ENCODE assay signal across 13 cellular contexts in the genomic region with DNA sequence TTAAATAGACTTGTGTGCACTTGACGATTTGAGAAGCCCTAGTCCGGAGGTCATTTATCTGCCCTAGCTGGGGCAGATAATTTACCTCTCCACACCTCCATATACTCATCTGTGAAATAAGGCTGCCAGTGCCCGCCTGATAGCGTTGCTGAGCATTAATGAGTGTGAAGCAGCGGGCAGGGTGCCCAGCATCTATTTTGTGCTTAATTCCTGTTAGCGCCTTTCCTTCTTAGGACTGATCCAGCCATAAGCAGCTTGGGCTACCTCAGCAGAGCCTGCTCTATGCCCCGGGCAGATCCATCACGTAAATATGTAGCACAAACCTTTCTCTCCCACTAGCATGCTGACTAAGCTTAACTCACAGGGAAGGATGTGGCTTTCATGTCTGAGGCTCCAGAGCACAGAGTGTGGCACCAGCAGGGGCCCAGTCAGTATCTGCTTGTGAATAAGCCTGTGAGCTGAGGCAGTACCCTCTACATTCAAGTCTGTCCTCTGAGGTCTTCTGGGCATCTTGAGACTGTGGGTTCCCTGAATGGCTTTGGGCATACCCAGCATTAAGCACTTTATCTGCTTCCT. TPM values are rescaled to one million over a fixed set of nuclear protein-coding genes. Genes with fewer than 3 reads are reported as not detected.
DNase-seq lines count a peak whose midpoint lies in the region; ATAC-seq and TF ChIP-seq lines count a peak whose summit lies in the region.
"Had no signal": no experiment of that assay in that cellular context is flagged by ENCODE, and none has a peak within 500 bp of the region (broad histone marks: within the 10 kb centered on the region; RNA-seq: fewer than 3 reads in every experiment).

No MANE protein-coding gene starts in this region.

- no peaks in the 10 kb centered on the region for H3K36me3 Mint-ChIP-seq in CD4-positive, alpha-beta T cell (ENCODE audit: low read depth)
- H3K36me3 Mint-ChIP-seq in activated T-cell treated with anti-CD3 and anti-CD28 coated beads, Interleukin-2, amount 50 U/mL, for 72 hours (ENCODE audit: insufficient read depth in 2 of 2) = peaks cover 2 to 5% of the 10 kb centered on the region in 2 donors
- H3K36me3 Mint-ChIP-seq in mesothelial cell of epicardium = no peaks in the 10 kb centered on the region

- no peaks in the 10 kb centered on the region for H3K4me1 ChIP-seq in ES-I3 (ENCODE audit: insufficient read depth, low read length)
- H3K4me1 ChIP-seq in gastrocnemius medialis = no peaks in the 10 kb centered on the region

- H3K36me3 ChIP-seq in ES-I3 (ENCODE audit: insufficient read depth, low read length) (no peaks in the 10 kb centered on the region), gastrocnemius medialis (no peaks in the 10 kb centered on the region)

- no peaks in the 10 kb centered on the region for H3K9me3 ChIP-seq in CD4-positive, alpha-beta T cell (ENCODE audit: control insufficient read depth, low read length)
- H3K9me3 ChIP-seq in ES-I3 (ENCODE audit: control insufficient read depth, insufficient read depth, low read length) = no peaks in the 10 kb centered on the region
- H3K9me3 ChIP-seq in gastrocnemius medialis = no peaks in the 10 kb centered on the region

- peaks cover 18% of the 10 kb centered on the region for H3K27me3 Mint-ChIP-seq in CD4-positive, alpha-beta T cell
- peaks cover 36% of the 10 kb centered on the region for H3K27me3 Mint-ChIP-seq in activated T-cell treated with anti-CD3 and anti-CD28 coated beads, Interleukin-2, amount 50 U/mL, for 72 hours (ENCODE audit: low read depth)
- H3K27me3 Mint-ChIP-seq in mesothelial cell of epicardium (ENCODE audit: low read depth) = peaks cover 82% of the 10 kb centered on the region

- ATAC-seq in CD4-positive, alpha-beta T cell (ENCODE audit: poor library complexity) = no peak
- ATAC-seq in activated T-cell treated with anti-CD3 and anti-CD28 coated beads, Interleukin-2, amount 50 U/mL, for 72 hours (replicated peaks in 1 of 2) = peak; percentile 51 to 59
- ATAC-seq in HG03108 (IDR thresholded peaks at IDR 0.05; ENCODE audit: unreplicated experiment) (no peak), gastrocnemius medialis (no peak), GM21447 (IDR thresholded peaks at IDR 0.05; ENCODE audit: unreplicated experiment) (no peak)

- H3K9me3 Mint-ChIP-seq in CD4-positive, alpha-beta T cell = no peaks in the 10 kb centered on the region
- H3K9me3 Mint-ChIP-seq in activated T-cell treated with anti-CD3 and anti-CD28 coated beads, Interleukin-2, amount 50 U/mL, for 72 hours = no peaks in the 10 kb centered on the region
- H3K9me3 Mint-ChIP-seq in mesothelial cell of epicardium = no peaks in the 10 kb centered on the region

- peak overlapping the region; percentile 67; the same call in 1 of the 2 replicates for H3K9ac ChIP-seq in ES-I3 (ENCODE audit: low read depth, low read length)

- no peak for DNase-seq in CD4-positive, alpha-beta T cell
- DNase-seq in activated T-cell treated with anti-CD3 and anti-CD28 coated beads, Interleukin-2, amount 50 U/mL, for 72 hours = peak; percentile 62 to 64
- no peak for DNase-seq in mesothelial cell of epicardium (ENCODE audit: low spot score in 2 of 2, unreplicated experiment in 2 of 2)
- no peak for DNase-seq in gastrocnemius medialis
- DNase-seq in COLO668 (lab: John Stamatoyannopoulos, UW; ENCODE audit: unreplicated experiment) = no peak
- DNase-seq: DMS53; effector CD8-positive, alpha-beta T cell; NCI-H1436 treated with DMSO at 0.1 percent for 48 hours had no signal

- no peak overlapping the region for H3K27ac ChIP-seq in CD4-positive, alpha-beta T cell (ENCODE audit: low read depth, low read length)
- H3K27ac ChIP-seq in gastrocnemius medialis = no peak overlapping the region

- H3K4me3 ChIP-seq in gastrocnemius medialis = no peak overlapping the region

- peaks cover 39% of the 10 kb centered on the region for H3K4me1 Mint-ChIP-seq in CD4-positive, alpha-beta T cell (ENCODE audit: low read depth)
- peaks cover 59% of the 10 kb centered on the region for H3K4me1 Mint-ChIP-seq in activated T-cell treated with anti-CD3 and anti-CD28 coated beads, Interleukin-2, amount 50 U/mL, for 72 hours (ENCODE audit: low read depth)
- H3K4me1 Mint-ChIP-seq in mesothelial cell of epicardium = peaks cover 24% of the 10 kb centered on the region

- intact Hi-C loops in CD4-positive, alpha-beta T cell (cut with DNase I, micrococcal nuclease) = loop anchor here (1.0 to 10.0 kb wide), 3 partner anchors 21 to 331 kb away; a partner anchor contains a TSS
- intact Hi-C loops in gastrocnemius medialis (cut with DNase I; ENCODE audit: low total_unique reads) = no loop called here

- no peak for TF ChIP-seq CTCF in CD4-positive, alpha-beta T cell (IDR thresholded peaks at IDR 0.05)
- TF ChIP-seq CTCF in mesothelial cell of epicardium (IDR thresholded peaks at IDR 0.05; ENCODE audit: unreplicated experiment) (no peak), gastrocnemius medialis (IDR thresholded peaks at IDR 0.05 in 4 of 5, conservative IDR thresholded peaks at IDR 0.05 in 1 of 5) (no peak)

- in situ Hi-C loops in gastrocnemius medialis (cut with MboI; ENCODE audit: low sequenced_read_pairs in 4 of 4) = no loop called here

- POLR2A ChIA-PET in CD4-positive, alpha-beta T cell (lab: Charles Lee) = interaction anchor here (2.2 to 3.7 kb wide), 4 partner anchors 10 to 301 kb away, joined by 8 to 70 read pairs (median 12); a partner anchor contains a TSS

- CTCF ChIA-PET in CD4-positive, alpha-beta T cell (lab: Charles Lee) = interaction anchor here (0.7 to 1.7 kb wide), 4 partner anchors 8 to 301 kb away, joined by 3 to 5 read pairs (median 4); a partner anchor contains a TSS

- H3K27ac Mint-ChIP-seq in CD4-positive, alpha-beta T cell = peak overlapping the region; percentile 77
- H3K27ac Mint-ChIP-seq in activated T-cell treated with anti-CD3 and anti-CD28 coated beads, Interleukin-2, amount 50 U/mL, for 72 hours = no peak overlapping the region
- no peak overlapping the region for H3K27ac Mint-ChIP-seq in mesothelial cell of epicardium

- peaks cover 20% of the 10 kb centered on the region for H3K27me3 ChIP-seq in CD4-positive, alpha-beta T cell (ENCODE audit: control insufficient read depth, insufficient read depth, low read length)
- H3K27me3 ChIP-seq in gastrocnemius medialis = peaks cover 94 to 98% (median 98%) of the 10 kb centered on the region in 3 donors

- TF ChIP-seq POLR2A in gastrocnemius medialis (IDR thresholded peaks at IDR 0.05) = no peak

- peak overlapping the region; percentile 88 for H3K4me3 Mint-ChIP-seq in CD4-positive, alpha-beta T cell
- peak overlapping the region; percentile 84 to 94 for H3K4me3 Mint-ChIP-seq in activated T-cell treated with anti-CD3 and anti-CD28 coated beads, Interleukin-2, amount 50 U/mL, for 72 hours
- peak overlapping the region; percentile 78 for H3K4me3 Mint-ChIP-seq in mesothelial cell of epicardium

RNA-seq across cellular contexts. Expression of a gene that starts 21.5 kb away (rescaled TPM):
- total RNA-seq in CD4-positive, alpha-beta T cell = 10 to 100 TPM; 40.7 to 45.1 TPM
- total RNA-seq in activated T-cell treated with anti-CD3 and anti-CD28 coated beads, Interleukin-2, amount 50 U/mL, for 72 hours = 100 to 1,000 TPM; 306 to 339 TPM
- total RNA-seq in mesothelial cell of epicardium = 83.0 to 85.1 TPM (median 84.3 TPM) in 3 replicates
- total RNA-seq in gastrocnemius medialis = 10 to 100 TPM; 33.5 to 99.8 (median 62.5) TPM

RNA-seq across cellular contexts. Expression of a gene that starts 49.0 kb away (rescaled TPM):
- total RNA-seq in CD4-positive, alpha-beta T cell = under 1 TPM; 0.73 to 0.96 TPM
- 1 to 10 TPM; 1.6 to 6.2 TPM for total RNA-seq in activated T-cell treated with anti-CD3 and anti-CD28 coated beads, Interleukin-2, amount 50 U/mL, for 72 hours
- total RNA-seq in mesothelial cell of epicardium = 28.2 to 30.6 TPM (median 28.8 TPM) in 3 replicates
- not detected for total RNA-seq in gastrocnemius medialis
- total RNA-seq: lung microvascular endothelial cell, RPMI7951 had no signal

RNA-seq across cellular contexts. Expression of a gene that starts 59.0 kb away (rescaled TPM):
- total RNA-seq in CD4-positive, alpha-beta T cell = 10 to 100 TPM; 32.0 to 32.6 TPM
- 10 to 100 TPM; 43.5 to 51.4 TPM for total RNA-seq in activated T-cell treated with anti-CD3 and anti-CD28 coated beads, Interleukin-2, amount 50 U/mL, for 72 hours
- total RNA-seq in mesothelial cell of epicardium = 39.7 to 40.4 TPM (median 40.2 TPM) in 3 replicates
- total RNA-seq in gastrocnemius medialis = 10 to 100 TPM in 2 of 4 donors, 1 to 10 TPM in 2; 4.0 to 12.2 (median 9.3) TPM

Comparison
In these comparisons a context has a peak if more than half of its experiments do, and no peak if none do; other contexts are left out.
1. ATAC-seq: peak in activated T-cell treated with anti-CD3 and anti-CD28 coated beads, Interleukin-2, amount 50 U/mL, for 72 hours (2 of 2); none in CD4-positive, alpha-beta T cell (single experiment), HG03108 (single experiment), gastrocnemius medialis (0 of 2) and GM21447 (single experiment).
2. DNase-seq: peak in activated T-cell treated with anti-CD3 and anti-CD28 coated beads, Interleukin-2, amount 50 U/mL, for 72 hours (2 of 2); none in CD4-positive, alpha-beta T cell (0 of 10), mesothelial cell of epicardium (0 of 2), gastrocnemius medialis (0 of 2) and COLO668 (single experiment).
3. Peak in every context shown above with its lines, with median percentiles within 50 percentile points of each other: H3K4me3 Mint-ChIP-seq.